In genomic region chr4:6640292-6641163, GRCh38 we compare ENCODE assay signal across 8 cellular contexts. TPM values are rescaled to one million over a fixed set of nuclear protein-coding genes. Genes with fewer than 3 reads are reported as not detected.
DNase-seq lines count a peak whose midpoint lies in the region; ATAC-seq, FAIRE-seq and TF ChIP-seq lines count a peak whose summit lies in the region.

Gene MRFAP1 (plus strand): TSS chr4:6640685. CDS start chr4:6640863, 178 bp downstream.

- H3K27ac Mint-ChIP-seq in WTC11, result peak within 1 kb of the TSS; percentile 99
- H3K27ac Mint-ChIP-seq in immature natural killer cell, result peak within 1 kb of the TSS; percentile 92 to 100 (median 98)

- peak within 1 kb of the TSS; percentile 100 for H3K4me3 Mint-ChIP-seq in WTC11
- H3K4me3 Mint-ChIP-seq in immature natural killer cell, result peak within 1 kb of the TSS; percentile 95 to 99 (median 97)

- H3K9me3 Mint-ChIP-seq in WTC11 (no peaks in the 10 kb centered on the region), immature natural killer cell (peaks cover 0 to 1% (median 0%) of the 10 kb centered on the region in 6 donors)

- CTCF ChIA-PET in WTC11 (lab: Charles Lee), result interaction anchor here (0.9 to 1.6 kb wide), 4 partner anchors 24 to 309 kb away, joined by 3 to 7 read pairs (median 4); no protein-coding TSS in a partner anchor

- peaks cover 7% of the 10 kb centered on the region for H3K36me3 ChIP-seq in bronchial epithelial cell (ENCODE audit: control insufficient read depth, insufficient read depth, low read length)

- H3K4me1 Mint-ChIP-seq in WTC11 (peaks cover 22% of the 10 kb centered on the region), immature natural killer cell (peaks cover 39 to 42% of the 10 kb centered on the region in 2 donors)

- peak; percentile 92 for TF ChIP-seq POLR2A in GM18951 (IDR thresholded peaks at IDR 0.05; ENCODE audit: extremely low read depth, insufficient read depth, insufficient read length)

- ATAC-seq in HG03196 (IDR thresholded peaks at IDR 0.05; ENCODE audit: unreplicated experiment) (peak; percentile 80), WTC11 (peak; percentile 88)

- DNase-seq in AG08395 (ENCODE audit: low spot score) (peak; percentile 97), NCI-H226 (peak; percentile 92), WTC11 (ENCODE audit: low spot score) (peak; percentile 91), bronchial epithelial cell (ENCODE audit: low read depth) (peak; percentile 87), immature natural killer cell (peak; percentile 92 to 94 (median 93)), smooth muscle cell of the brain vasculature (ENCODE audit: low read depth, low spot score) (peak; percentile 84)

- H3K36me3 Mint-ChIP-seq in WTC11, result peaks cover 26% of the 10 kb centered on the region
- H3K36me3 Mint-ChIP-seq in immature natural killer cell, result peaks cover 11 to 19% (median 18%) of the 10 kb centered on the region in 3 donors

- H3K27me3 Mint-ChIP-seq in WTC11 (ENCODE audit: low read depth) (no peaks in the 10 kb centered on the region), immature natural killer cell (ENCODE audit: low read depth in 3 of 3) (peaks cover 15 to 20% (median 19%) of the 10 kb centered on the region in 3 donors)

- no peak for FAIRE-seq in bronchial epithelial cell (lab: Jason Lieb, UNC)

- no peaks in the 10 kb centered on the region for H3K27me3 ChIP-seq in bronchial epithelial cell (ENCODE audit: control insufficient read depth, insufficient read depth, low read length)

- POLR2A ChIA-PET in WTC11 (lab: Charles Lee), result interaction anchor here (1.0 kb wide), 1 partner anchor 33 kb away, joined by 8 read pairs; a partner anchor contains a TSS

- no peak for TF ChIP-seq CTCF in WTC11 (IDR thresholded peaks at IDR 0.05)
- TF ChIP-seq CTCF in bronchial epithelial cell (IDR thresholded peaks at IDR 0.05; ENCODE audit: insufficient read depth, low read length, severe bottlenecking), result no peak

- H3K4me3 ChIP-seq in bronchial epithelial cell (ENCODE audit: low read depth, low read length), result peak within 1 kb of the TSS; percentile 90

- in situ Hi-C loops in GM18951 (cut with MboI; ENCODE audit: low sequenced_read_pairs, unreplicated experiment), result no loop called here

TF ChIP-seq in WTC11, 78 proteins besides CTCF, POLR2A, EP300 and RAD21 (continues in another document):
- TF ChIP-seq ELF4 (CRISPR knock-in tag; IDR thresholded peaks at IDR 0.05; ENCODE audit: low read depth) (no peak), TEAD1 (CRISPR knock-in tag; IDR thresholded peaks at IDR 0.05) (0 out of 2 replicates have a peak, but pooled peaks have one; percentile 52), ETV6 (CRISPR knock-in tag; IDR thresholded peaks at IDR 0.05) (no peak), ZBTB21 (CRISPR knock-in tag; IDR thresholded peaks at IDR 0.05; ENCODE audit: borderline replicate concordance) (peak; percentile 66; the same call in 1 of the 2 replicates), ZNF232 (CRISPR knock-in tag; IDR thresholded peaks at IDR 0.05) (peak; percentile 95), ATF1 (CRISPR knock-in tag; IDR thresholded peaks at IDR 0.05) (0 out of 2 replicates have a peak, but pooled peaks have one; percentile 63), GRHL2 (CRISPR knock-in tag; IDR thresholded peaks at IDR 0.05; ENCODE audit: insufficient replicate concordance, severe bottlenecking) (no peak), MAX (CRISPR knock-in tag; IDR thresholded peaks at IDR 0.05) (peak; percentile 92), SP1 (CRISPR knock-in tag; conservative IDR thresholded peaks at IDR 0.05) (peak; percentile 64), JAZF1 (CRISPR knock-in tag; IDR thresholded peaks at IDR 0.05) (no peak), SMAD3 (CRISPR knock-in tag; IDR thresholded peaks at IDR 0.05; ENCODE audit: borderline replicate concordance) (no peak; the same call in 1 of the 2 replicates), E2F5 (CRISPR knock-in tag; IDR thresholded peaks at IDR 0.05) (peak; percentile 42)
- TF ChIP-seq, protein P1, sequence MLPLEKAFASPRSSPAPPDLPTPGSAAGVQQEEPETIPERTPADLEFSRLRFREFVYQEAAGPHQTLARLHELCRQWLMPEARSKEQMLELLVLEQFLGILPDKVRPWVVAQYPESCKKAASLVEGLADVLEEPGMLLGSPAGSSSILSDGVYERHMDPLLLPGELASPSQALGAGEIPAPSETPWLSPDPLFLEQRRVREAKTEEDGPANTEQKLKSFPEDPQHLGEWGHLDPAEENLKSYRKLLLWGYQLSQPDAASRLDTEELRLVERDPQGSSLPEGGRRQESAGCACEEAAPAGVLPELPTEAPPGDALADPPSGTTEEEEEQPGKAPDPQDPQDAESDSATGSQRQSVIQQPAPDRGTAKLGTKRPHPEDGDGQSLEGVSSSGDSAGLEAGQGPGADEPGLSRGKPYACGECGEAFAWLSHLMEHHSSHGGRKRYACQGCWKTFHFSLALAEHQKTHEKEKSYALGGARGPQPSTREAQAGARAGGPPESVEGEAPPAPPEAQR (CRISPR knock-in tag; IDR thresholded peaks at IDR 0.05), result no peak
- TF ChIP-seq, protein P2, sequence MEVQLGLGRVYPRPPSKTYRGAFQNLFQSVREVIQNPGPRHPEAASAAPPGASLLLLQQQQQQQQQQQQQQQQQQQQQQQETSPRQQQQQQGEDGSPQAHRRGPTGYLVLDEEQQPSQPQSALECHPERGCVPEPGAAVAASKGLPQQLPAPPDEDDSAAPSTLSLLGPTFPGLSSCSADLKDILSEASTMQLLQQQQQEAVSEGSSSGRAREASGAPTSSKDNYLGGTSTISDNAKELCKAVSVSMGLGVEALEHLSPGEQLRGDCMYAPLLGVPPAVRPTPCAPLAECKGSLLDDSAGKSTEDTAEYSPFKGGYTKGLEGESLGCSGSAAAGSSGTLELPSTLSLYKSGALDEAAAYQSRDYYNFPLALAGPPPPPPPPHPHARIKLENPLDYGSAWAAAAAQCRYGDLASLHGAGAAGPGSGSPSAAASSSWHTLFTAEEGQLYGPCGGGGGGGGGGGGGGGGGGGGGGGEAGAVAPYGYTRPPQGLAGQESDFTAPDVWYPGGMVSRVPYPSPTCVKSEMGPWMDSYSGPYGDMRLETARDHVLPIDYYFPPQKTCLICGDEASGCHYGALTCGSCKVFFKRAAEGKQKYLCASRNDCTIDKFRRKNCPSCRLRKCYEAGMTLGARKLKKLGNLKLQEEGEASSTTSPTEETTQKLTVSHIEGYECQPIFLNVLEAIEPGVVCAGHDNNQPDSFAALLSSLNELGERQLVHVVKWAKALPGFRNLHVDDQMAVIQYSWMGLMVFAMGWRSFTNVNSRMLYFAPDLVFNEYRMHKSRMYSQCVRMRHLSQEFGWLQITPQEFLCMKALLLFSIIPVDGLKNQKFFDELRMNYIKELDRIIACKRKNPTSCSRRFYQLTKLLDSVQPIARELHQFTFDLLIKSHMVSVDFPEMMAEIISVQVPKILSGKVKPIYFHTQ (CRISPR knock-in tag; IDR thresholded peaks at IDR 0.05), result no peak
- TF ChIP-seq, protein P3, sequence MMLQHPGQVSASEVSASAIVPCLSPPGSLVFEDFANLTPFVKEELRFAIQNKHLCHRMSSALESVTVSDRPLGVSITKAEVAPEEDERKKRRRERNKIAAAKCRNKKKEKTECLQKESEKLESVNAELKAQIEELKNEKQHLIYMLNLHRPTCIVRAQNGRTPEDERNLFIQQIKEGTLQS (CRISPR knock-in tag; conservative IDR thresholded peaks at IDR 0.05), result no peak
- TF ChIP-seq, protein P4, sequence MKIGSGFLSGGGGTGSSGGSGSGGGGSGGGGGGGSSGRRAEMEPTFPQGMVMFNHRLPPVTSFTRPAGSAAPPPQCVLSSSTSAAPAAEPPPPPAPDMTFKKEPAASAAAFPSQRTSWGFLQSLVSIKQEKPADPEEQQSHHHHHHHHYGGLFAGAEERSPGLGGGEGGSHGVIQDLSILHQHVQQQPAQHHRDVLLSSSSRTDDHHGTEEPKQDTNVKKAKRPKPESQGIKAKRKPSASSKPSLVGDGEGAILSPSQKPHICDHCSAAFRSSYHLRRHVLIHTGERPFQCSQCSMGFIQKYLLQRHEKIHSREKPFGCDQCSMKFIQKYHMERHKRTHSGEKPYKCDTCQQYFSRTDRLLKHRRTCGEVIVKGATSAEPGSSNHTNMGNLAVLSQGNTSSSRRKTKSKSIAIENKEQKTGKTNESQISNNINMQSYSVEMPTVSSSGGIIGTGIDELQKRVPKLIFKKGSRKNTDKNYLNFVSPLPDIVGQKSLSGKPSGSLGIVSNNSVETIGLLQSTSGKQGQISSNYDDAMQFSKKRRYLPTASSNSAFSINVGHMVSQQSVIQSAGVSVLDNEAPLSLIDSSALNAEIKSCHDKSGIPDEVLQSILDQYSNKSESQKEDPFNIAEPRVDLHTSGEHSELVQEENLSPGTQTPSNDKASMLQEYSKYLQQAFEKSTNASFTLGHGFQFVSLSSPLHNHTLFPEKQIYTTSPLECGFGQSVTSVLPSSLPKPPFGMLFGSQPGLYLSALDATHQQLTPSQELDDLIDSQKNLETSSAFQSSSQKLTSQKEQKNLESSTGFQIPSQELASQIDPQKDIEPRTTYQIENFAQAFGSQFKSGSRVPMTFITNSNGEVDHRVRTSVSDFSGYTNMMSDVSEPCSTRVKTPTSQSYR (CRISPR knock-in tag; IDR thresholded peaks at IDR 0.05), result peak; percentile 13; the same call in 1 of the 2 replicates

RNA-seq across cellular contexts. Expression of gene MRFAP1, which starts in this region (rescaled TPM):
- total RNA-seq in WTC11 (2021) (296 to 319 TPM (median 303 TPM) in 3 replicates), bronchial epithelial cell (69.5 and 127 TPM in 2 replicates)
- 100 to 1,000 TPM; 143 to 174 (median 161) TPM for polyA plus RNA-seq in immature natural killer cell

Comparison
In these comparisons a context has a peak if more than half of its experiments do, and no peak if none do; other contexts are left out.
1. Peak in every context shown above with its lines: DNase-seq, ATAC-seq and H3K4me3 ChIP-seq.